In the genomic region with DNA sequence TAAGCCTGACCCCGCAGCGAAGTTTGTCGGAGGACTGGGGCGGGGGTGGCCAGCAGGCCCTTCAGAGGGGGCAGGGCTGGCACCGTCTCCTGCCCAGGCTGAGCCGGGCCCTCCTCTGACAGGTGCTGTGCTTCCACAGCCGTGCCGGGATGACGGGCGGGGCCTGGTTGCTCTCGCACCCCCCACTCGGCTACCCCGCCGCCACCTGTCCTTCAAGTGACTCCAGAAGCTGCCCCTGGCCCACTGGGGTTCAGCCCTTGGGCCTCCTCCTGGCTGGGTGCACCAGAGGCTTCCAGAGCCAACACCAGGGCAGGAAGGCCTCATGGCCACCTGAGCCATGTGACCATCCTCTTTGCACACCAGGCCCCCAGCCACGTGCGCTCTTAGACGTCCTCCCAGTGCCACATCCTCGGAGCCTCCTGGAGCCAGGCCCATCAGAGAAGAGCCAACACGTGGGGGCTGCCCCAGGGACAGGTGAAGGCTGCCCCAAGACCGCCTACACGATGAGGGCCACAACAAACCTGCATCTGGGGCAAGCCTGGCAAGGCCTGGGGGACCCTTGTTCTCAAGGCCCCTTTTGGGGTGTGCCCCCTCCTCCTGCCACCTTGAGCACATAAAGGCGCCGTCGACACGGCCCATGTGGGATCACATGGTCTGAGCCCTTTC, we compare ENCODE assay signal across 20 cellular contexts. TPM values are rescaled to one million over a fixed set of nuclear protein-coding genes. Genes with fewer than 3 reads are reported as not detected.
DNase-seq lines count a peak whose midpoint lies in the region; ATAC-seq, FAIRE-seq and TF ChIP-seq lines count a peak whose summit lies in the region.
"Had no signal": no experiment of that assay in that cellular context is flagged by ENCODE, and none has a peak within 500 bp of the region (broad histone marks: within the 10 kb centered on the region; RNA-seq: fewer than 3 reads in every experiment).

No MANE protein-coding gene starts in this region.

- no peak overlapping the region for H2AFZ ChIP-seq in SK-N-SH (ENCODE audit: low read depth)
- H2AFZ ChIP-seq: GM23248 had no signal

- H3K4me2 ChIP-seq in SK-N-SH: no peak overlapping the region

- peaks cover 0 to 7% of the 10 kb centered on the region in 2 donors for H3K36me3 ChIP-seq in body of pancreas (replicated peaks in 1 of 2; ENCODE audit: insufficient read depth in 1 of 2, low read depth in 2 of 2)
- peaks cover 0 to 14% (median 0%) of the 10 kb centered on the region in 3 donors for H3K36me3 ChIP-seq in pancreas
- H3K36me3 ChIP-seq in SK-N-SH (replicated peaks in 1 of 2; ENCODE audit: control insufficient read depth in 1 of 2, insufficient read depth in 2 of 2, low read length in 1 of 2): peaks cover 0 to 47% of the 10 kb centered on the region in 2 experiments

- H3K36me3 Mint-ChIP-seq in neural crest cell (ENCODE audit: low read depth): peaks cover 6% of the 10 kb centered on the region

- POLR2A ChIA-PET in SK-N-SH (lab: Yijun Ruan, JAX): no interaction called here

- DNase-seq in body of pancreas (peak in 3 of 4 donors; percentile 43 to 70 (median 60)), neural crest cell (ENCODE audit: low read depth, low spot score) (no peak), pancreas (peak in 4 of 6 donors; percentile 67 to 83 (median 70)), SK-N-SH (no peak)
- no peak for DNase-seq in effector CD8-positive, alpha-beta T cell (lab: John Stamatoyannopoulos, UW)
- DNase-seq: C1 segment of cervical spinal cord; Calu3; CD4-positive, alpha-beta memory T cell; COR-L47; DMS153; DND-41; GM23248; H7; HCEC 1CT had no signal

- ATAC-seq in body of pancreas (peak; percentile 20), pancreas (peak in 3 of 4 donors; percentile 33 to 60 (median 38)), GM21576 (IDR thresholded peaks at IDR 0.05; ENCODE audit: unreplicated experiment) (no peak)

- no peaks in the 10 kb centered on the region for H3K79me2 ChIP-seq in SK-N-SH (ENCODE audit: insufficient read depth)

- no peaks in the 10 kb centered on the region for H3K27me3 Mint-ChIP-seq in neural crest cell (ENCODE audit: low read depth)
- H3K27me3 Mint-ChIP-seq: CD4-positive, alpha-beta memory T cell had no signal

- no peaks in the 10 kb centered on the region for H3F3A ChIP-seq in SK-N-SH (replicated peaks; ENCODE audit: insufficient read depth)

- H4K20me1 ChIP-seq in SK-N-SH (ENCODE audit: insufficient read depth): no peaks in the 10 kb centered on the region

- no peaks in the 10 kb centered on the region for H3K9me3 Mint-ChIP-seq in neural crest cell

- H3K9me2 ChIP-seq in SK-N-SH: no peaks in the 10 kb centered on the region

- 38 to 60% methylated on average over 2 to 25 of the region's 25 CpGs for WGBS in body of pancreas, 2 donors
- WGBS in pancreas, 2 donors: 54 to 66% methylated on average over 25 of the region's 25 CpGs
- 94% methylated on average over 16 of the region's 25 CpGs for WGBS in SK-N-SH (ENCODE audit: low lambda C conversion rate)

- no peaks in the 10 kb centered on the region for H3K27me3 ChIP-seq in body of pancreas
- H3K27me3 ChIP-seq in pancreas: no peaks in the 10 kb centered on the region
- H3K27me3 ChIP-seq in SK-N-SH (ENCODE audit: insufficient read depth): no peaks in the 10 kb centered on the region

- no peak overlapping the region for H3K4me3 ChIP-seq in body of pancreas
- H3K4me3 ChIP-seq in pancreas: no peak overlapping the region
- H3K4me3 ChIP-seq in SK-N-SH (ENCODE audit: low read depth in 2 of 2, low read length in 1 of 2): no peak overlapping the region
- H3K4me3 ChIP-seq: GM23248 had no signal

- TF ChIP-seq EP300 in SK-N-SH (IDR thresholded peaks at IDR 0.05; ENCODE audit: borderline replicate concordance in 1 of 2, low read depth in 1 of 2, low read length in 1 of 2): no peak

- CTCF ChIA-PET in SK-N-SH (lab: Yijun Ruan, JAX): no interaction called here

- H3K27ac Mint-ChIP-seq in neural crest cell (ENCODE audit: unreplicated experiment): peak overlapping the region; percentile 43
- H3K27ac Mint-ChIP-seq: CD4-positive, alpha-beta memory T cell had no signal

- TF ChIP-seq POLR2A in body of pancreas (IDR thresholded peaks at IDR 0.05): no peak

- no peak for TF ChIP-seq CTCF in body of pancreas (IDR thresholded peaks at IDR 0.05)
- no peak for TF ChIP-seq CTCF in neural crest cell (conservative IDR thresholded peaks at IDR 0.05)
- no peak for TF ChIP-seq CTCF in pancreas (IDR thresholded peaks at IDR 0.05)
- TF ChIP-seq CTCF in SK-N-SH (IDR thresholded peaks at IDR 0.05): no peak

- H3K27ac ChIP-seq in body of pancreas (peak overlapping the region in 1 of 4 donors; percentile 34), pancreas (no peak overlapping the region), SK-N-SH (ENCODE audit: low read depth in 2 of 2, low read length in 1 of 2) (no peak overlapping the region)
- H3K27ac ChIP-seq: GM23248 had no signal

- H3K4me3 Mint-ChIP-seq in neural crest cell: no peak overlapping the region
- H3K4me3 Mint-ChIP-seq: CD4-positive, alpha-beta memory T cell had no signal

- H3K4me1 Mint-ChIP-seq in neural crest cell: no peaks in the 10 kb centered on the region
- H3K4me1 Mint-ChIP-seq: CD4-positive, alpha-beta memory T cell had no signal

- intact Hi-C loops in body of pancreas (cut with DNase I) (no loop called here), pancreas (cut with DNase I) (no loop called here)

- peaks cover 37% of the 10 kb centered on the region for H3K4me1 ChIP-seq in body of pancreas
- H3K4me1 ChIP-seq in pancreas: no peaks in the 10 kb centered on the region
- H3K4me1 ChIP-seq in SK-N-SH (ENCODE audit: control insufficient read depth in 1 of 2, insufficient read depth in 2 of 2, low read depth in 1 of 2, low read length in 1 of 2): no peaks in the 10 kb centered on the region

- H3K9ac ChIP-seq in SK-N-SH: no peak overlapping the region
- H3K9ac ChIP-seq: GM23248 had no signal

- H3K9me3 ChIP-seq in body of pancreas: no peaks in the 10 kb centered on the region
- H3K9me3 ChIP-seq in pancreas: no peaks in the 10 kb centered on the region
- H3K9me3 ChIP-seq in SK-N-SH: no peaks in the 10 kb centered on the region

- no peak for FAIRE-seq in pancreas (lab: Jason Lieb, UNC)
- FAIRE-seq: G401.6, GM12892, H1 had no signal

- TF ChIP-seq RAD21 in SK-N-SH (IDR thresholded peaks at IDR 0.05; ENCODE audit: low read length): no peak

TF ChIP-seq in SK-N-SH, 30 proteins besides CTCF, POLR2A, EP300 and RAD21:
- TF ChIP-seq EZH2phosphoT487 (IDR thresholded peaks at IDR 0.05; ENCODE audit: borderline replicate concordance, low read depth) (no peak), CHD2 (IDR thresholded peaks at IDR 0.05; ENCODE audit: low read length, partially characterized antibody) (no peak), GATA2 (CRISPR knock-in tag; IDR thresholded peaks at IDR 0.05) (no peak), MEF2A (IDR thresholded peaks at IDR 0.05; ENCODE audit: borderline replicate concordance, low read depth) (no peak), TAF1 (IDR thresholded peaks at IDR 0.05; ENCODE audit: borderline replicate concordance, low read depth, low read length) (no peak), SIN3A (IDR thresholded peaks at IDR 0.05; ENCODE audit: borderline replicate concordance, low read depth, low read length) (no peak), FOXM1 (IDR thresholded peaks at IDR 0.05; ENCODE audit: low read depth) (no peak)
- TF ChIP-seq, protein P1, sequence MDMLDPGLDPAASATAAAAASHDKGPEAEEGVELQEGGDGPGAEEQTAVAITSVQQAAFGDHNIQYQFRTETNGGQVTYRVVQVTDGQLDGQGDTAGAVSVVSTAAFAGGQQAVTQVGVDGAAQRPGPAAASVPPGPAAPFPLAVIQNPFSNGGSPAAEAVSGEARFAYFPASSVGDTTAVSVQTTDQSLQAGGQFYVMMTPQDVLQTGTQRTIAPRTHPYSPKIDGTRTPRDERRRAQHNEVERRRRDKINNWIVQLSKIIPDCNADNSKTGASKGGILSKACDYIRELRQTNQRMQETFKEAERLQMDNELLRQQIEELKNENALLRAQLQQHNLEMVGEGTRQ (IDR thresholded peaks at IDR 0.05; ENCODE audit: borderline replicate concordance, low read depth, low read length): no peak
- TF ChIP-seq, protein P2, sequence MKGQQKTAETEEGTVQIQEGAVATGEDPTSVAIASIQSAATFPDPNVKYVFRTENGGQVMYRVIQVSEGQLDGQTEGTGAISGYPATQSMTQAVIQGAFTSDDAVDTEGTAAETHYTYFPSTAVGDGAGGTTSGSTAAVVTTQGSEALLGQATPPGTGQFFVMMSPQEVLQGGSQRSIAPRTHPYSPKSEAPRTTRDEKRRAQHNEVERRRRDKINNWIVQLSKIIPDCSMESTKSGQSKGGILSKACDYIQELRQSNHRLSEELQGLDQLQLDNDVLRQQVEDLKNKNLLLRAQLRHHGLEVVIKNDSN (IDR thresholded peaks at IDR 0.05; ENCODE audit: borderline replicate concordance, low read depth): no peak

RNA-seq across cellular contexts. Expression of a gene that starts 7.2 kb away (rescaled TPM):
- total RNA-seq in body of pancreas (1,000 to 10,000 TPM in 1 of 2 donors, 100 to 1,000 TPM in 1; 517 to 2,271 TPM), neural crest cell (1.4 and 2.1 TPM in 2 replicates), pancreas (1,000 to 10,000 TPM in 3 of 6 donors, 100 to 1,000 TPM in 2, 10 to 100 TPM in 1; 13.0 to 1,352 (median 889) TPM)
- polyA plus RNA-seq in pancreas (1,000 to 10,000 TPM; 1,758 to 3,084 TPM), SK-N-SH (2012; rRNA removed) (1.7 and 2.5 TPM in 2 replicates)
- 0.21 and 0.24 TPM in 2 replicates for polyA plus RNA-seq in SK-N-SH (2012; cell fraction: cytosol; rRNA removed)
- polyA plus RNA-seq in SK-N-SH (2012; cell fraction: nucleus; rRNA removed): 18.8 and 22.7 TPM in 2 replicates
- total RNA-seq: A673; Calu3; CD4-positive, alpha-beta memory T cell; GM23248 had no signal
- polyA plus RNA-seq: BJ; CD4-positive, alpha-beta memory T cell; GM23248 had no signal

RNA-seq across cellular contexts. Expression of a gene that starts 9.8 kb away (rescaled TPM):
- total RNA-seq in body of pancreas (100 to 1,000 TPM; 102 to 140 TPM), neural crest cell (2.0 and 3.0 TPM in 2 replicates), pancreas (10 to 100 TPM in 5 of 6 donors, 1 to 10 TPM in 1; 5.6 to 62.8 (median 50.7) TPM)
- polyA plus RNA-seq in pancreas (100 to 1,000 TPM in 1 of 2 donors, 10 to 100 TPM in 1; 35.6 to 165 TPM), SK-N-SH (2012; rRNA removed) (4.8 and 4.9 TPM in 2 replicates)
- 1.7 and 3.3 TPM in 2 replicates for polyA plus RNA-seq in SK-N-SH (2012; cell fraction: cytosol; rRNA removed)
- polyA plus RNA-seq in SK-N-SH (2012; cell fraction: nucleus; rRNA removed): 14.9 and 18.9 TPM in 2 replicates
- total RNA-seq: Calu3 had no signal
- polyA plus RNA-seq: CD4-positive, alpha-beta memory T cell had no signal

RNA-seq across cellular contexts. Expression of a gene that starts 14.4 kb away (rescaled TPM):
- total RNA-seq in body of pancreas (10 to 100 TPM; 15.6 to 95.9 TPM), neural crest cell (1.9 and 2.8 TPM in 2 replicates), pancreas (10 to 100 TPM in 1 of 6 donors, 1 to 10 TPM in 5; 4.5 to 14.0 (median 8.0) TPM)
- polyA plus RNA-seq in pancreas (10 to 100 TPM; 42.9 to 47.2 TPM), SK-N-SH (2012; rRNA removed) (9.8 and 10.0 TPM in 2 replicates)
- polyA plus RNA-seq in SK-N-SH (2012; cell fraction: cytosol; rRNA removed): 0.93 and 1.8 TPM in 2 replicates
- polyA plus RNA-seq in SK-N-SH (2012; cell fraction: nucleus; rRNA removed): 105 and 118 TPM in 2 replicates
- total RNA-seq: A673 had no signal
- polyA plus RNA-seq: CD4-positive, alpha-beta memory T cell had no signal

RNA-seq across cellular contexts. Expression of a gene that starts 55.5 kb away (rescaled TPM):
- total RNA-seq in body of pancreas: 10 to 100 TPM; 44.2 to 50.8 TPM
- 89.8 and 97.8 TPM in 2 replicates for total RNA-seq in neural crest cell
- total RNA-seq in pancreas: 10 to 100 TPM; 34.2 to 51.2 (median 39.7) TPM
- polyA plus RNA-seq in pancreas: 10 to 100 TPM; 39.1 to 49.7 TPM
- polyA plus RNA-seq in SK-N-SH (2012; rRNA removed): 91.3 and 126 TPM in 2 replicates
- polyA plus RNA-seq in SK-N-SH (2012; cell fraction: cytosol; rRNA removed): 59.3 and 86.4 TPM in 2 replicates
- 89.7 and 103 TPM in 2 replicates for polyA plus RNA-seq in SK-N-SH (2012; cell fraction: nucleus; rRNA removed)

Comparison
In these comparisons a context has a peak if more than half of its experiments do, and no peak if none do; other contexts are left out.
1. DNase-seq: peak in body of pancreas (3 of 4) and pancreas (4 of 6); none in neural crest cell (single experiment), effector CD8-positive, alpha-beta T cell (single experiment) and SK-N-SH (single experiment).